ENCODE assay signal across 1 cellular context in genomic region chr12:112936264-112936663, GRCh38.
TF ChIP-seq lines count a peak whose summit lies in the region.

No MANE protein-coding gene starts in this region.

TF ChIP-seq in IMR-90, 13 proteins besides CTCF, POLR2A, EP300 and RAD21:
- TF ChIP-seq ELK1 (IDR thresholded peaks at IDR 0.05; ENCODE audit: borderline replicate concordance, low read depth, low read length) (no peak), MAFK (IDR thresholded peaks at IDR 0.05; ENCODE audit: low read depth, low read length) (no peak), FOS (IDR thresholded peaks at IDR 0.05; ENCODE audit: low read depth, low read length) (no peak), USF2 (IDR thresholded peaks at IDR 0.05; ENCODE audit: low read depth, low read length) (no peak), SMC3 (IDR thresholded peaks at IDR 0.05; ENCODE audit: low read depth, low read length) (no peak), CHD1 (IDR thresholded peaks at IDR 0.05; ENCODE audit: low read depth, low read length) (no peak), CEBPB (IDR thresholded peaks at IDR 0.05; ENCODE audit: low read depth, low read length) (no peak), MAZ (IDR thresholded peaks at IDR 0.05; ENCODE audit: borderline replicate concordance, low read depth, low read length) (no peak), RFX5 (IDR thresholded peaks at IDR 0.05; ENCODE audit: low read depth, low read length) (no peak), MXI1 (IDR thresholded peaks at IDR 0.05; ENCODE audit: borderline replicate concordance, low read depth, low read length) (no peak), NFE2L2 (IDR thresholded peaks at IDR 0.05; ENCODE audit: low read depth, low read length) (no peak)
